ENCODE assay signal across 30 cellular contexts in the genomic region with DNA sequence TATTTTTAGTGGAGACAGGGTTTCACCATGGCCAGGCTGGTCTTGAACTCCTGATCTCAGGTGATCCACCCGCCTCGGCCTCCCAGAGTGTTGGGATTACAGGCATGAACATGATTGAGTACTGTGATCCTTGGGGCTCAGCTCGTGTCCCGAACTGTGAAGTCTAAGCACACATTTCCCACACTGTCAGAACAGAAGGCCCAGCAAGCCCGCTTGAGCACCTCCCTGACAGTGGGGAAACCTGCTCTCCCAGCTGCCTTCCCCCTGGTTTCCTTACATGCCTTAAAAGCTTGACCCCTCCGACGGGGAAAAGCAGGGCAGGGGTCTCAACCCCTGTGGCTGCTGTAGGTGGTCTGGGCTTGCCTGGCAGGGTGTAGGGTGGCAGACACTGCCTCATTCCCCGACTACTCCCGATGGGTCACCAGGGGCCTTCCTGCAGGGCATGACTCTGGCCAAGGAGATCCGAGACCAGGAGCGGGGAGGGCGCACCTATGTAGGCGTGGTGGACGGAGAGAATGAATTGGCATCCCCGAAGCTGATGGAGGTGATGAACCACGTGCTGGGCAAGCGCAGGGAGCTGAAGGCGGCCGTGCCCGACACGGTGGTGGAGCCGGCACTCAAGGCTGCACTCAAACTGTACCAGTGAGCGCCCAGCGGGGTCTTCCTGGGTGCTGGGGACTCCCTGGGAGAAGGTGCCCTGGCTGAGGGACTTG. TPM values are rescaled to one million over a fixed set of nuclear protein-coding genes. Genes with fewer than 3 reads are reported as not detected.
"Had no signal": no experiment of that assay in that cellular context is flagged by ENCODE, and none has a peak within 500 bp of the region (broad histone marks: within the 10 kb centered on the region; RNA-seq: fewer than 3 reads in every experiment).

No MANE protein-coding gene starts in this region.

- H3K27ac ChIP-seq: gastroesophageal sphincter, heart left ventricle, pancreas, psoas muscle, testis, transverse colon, WERI-Rb-1 had no signal

- H3K4me3 Mint-ChIP-seq: activated CD4-positive, alpha-beta memory T cell treated with anti-CD3 and anti-CD28 coated beads for 36 hours; activated CD4-positive, alpha-beta T cell treated with anti-CD3 and anti-CD28 coated beads, Interleukin-2, amount 10 ng/mL, durations not matched to agents 24 days and 14 days; activated naive CD4-positive, alpha-beta T cell treated with anti-CD3 and anti-CD28 coated beads for 36 hours; activated T-helper 1 cell treated with anti-CD3 and anti-CD28 coated beads, Interleukin-12 subunit alpha, Interleukin-12 subunit beta, Interleukin-2, Interleukin-4 antibody, amounts not matched to agents 30 ng/mL and 10 ng/mL and 1 ng/mL, durations not matched to agents 14 hours and 24 hours and 36 hours; naive B cell; nephron progenitor cell; T-helper 1 cell treated with Interleukin-12 subunit alpha and Interleukin-12 subunit beta and Interleukin-4 antibody, amounts not matched to agents 30 μg/mL and 1 μg/mL, for 36 hours had no signal

- H3K27ac Mint-ChIP-seq: activated CD4-positive, alpha-beta memory T cell treated with anti-CD3 and anti-CD28 coated beads for 36 hours; activated CD4-positive, alpha-beta T cell treated with anti-CD3 and anti-CD28 coated beads, Interleukin-2, amount 10 ng/mL, durations not matched to agents 24 days and 14 days; activated naive CD4-positive, alpha-beta T cell treated with anti-CD3 and anti-CD28 coated beads for 36 hours; activated T-helper 1 cell treated with anti-CD3 and anti-CD28 coated beads, Interleukin-12 subunit alpha, Interleukin-12 subunit beta, Interleukin-2, Interleukin-4 antibody, amounts not matched to agents 30 ng/mL and 10 ng/mL and 1 ng/mL, durations not matched to agents 14 hours and 24 hours and 36 hours; nephron progenitor cell; T-helper 1 cell treated with Interleukin-12 subunit alpha and Interleukin-12 subunit beta and Interleukin-4 antibody, amounts not matched to agents 30 μg/mL and 1 μg/mL, for 36 hours had no signal

- H3K27me3 ChIP-seq: gastroesophageal sphincter, heart left ventricle, pancreas, testis, transverse colon had no signal

- H3K9me3 Mint-ChIP-seq: activated CD4-positive, alpha-beta memory T cell treated with anti-CD3 and anti-CD28 coated beads for 36 hours; activated CD4-positive, alpha-beta T cell treated with anti-CD3 and anti-CD28 coated beads, Interleukin-2, amount 10 ng/mL, durations not matched to agents 24 days and 14 days; activated naive CD4-positive, alpha-beta T cell treated with anti-CD3 and anti-CD28 coated beads for 36 hours; activated T-helper 1 cell treated with anti-CD3 and anti-CD28 coated beads, Interleukin-12 subunit alpha, Interleukin-12 subunit beta, Interleukin-2, Interleukin-4 antibody, amounts not matched to agents 30 ng/mL and 10 ng/mL and 1 ng/mL, durations not matched to agents 14 hours and 24 hours and 36 hours; naive B cell; nephron progenitor cell; T-helper 1 cell treated with Interleukin-12 subunit alpha and Interleukin-12 subunit beta and Interleukin-4 antibody, amounts not matched to agents 30 μg/mL and 1 μg/mL, for 36 hours had no signal

- H3K9me3 ChIP-seq: gastroesophageal sphincter, heart left ventricle, pancreas, psoas muscle, testis, transverse colon had no signal

- DNase-seq: activated CD4-positive, alpha-beta memory T cell treated with anti-CD3 and anti-CD28 coated beads for 36 hours; activated CD4-positive, alpha-beta T cell treated with anti-CD3 and anti-CD28 coated beads, Interleukin-2, amount 10 ng/mL, durations not matched to agents 24 days and 14 days; activated CD4-positive, CD25-positive, alpha-beta regulatory T cell treated with anti-CD3 and anti-CD28 coated beads, Interleukin-2, amount 50 U/mL, for 72 hours; activated CD8-positive, alpha-beta memory T cell treated with anti-CD3 and anti-CD28 coated beads, Interleukin-2, amount 50 U/mL, for 4 hours; activated effector memory CD4-positive, alpha-beta T cell treated with anti-CD3 and anti-CD28 coated beads, Interleukin-2, amount 50 U/mL, for 16 hours; activated naive CD4-positive, alpha-beta T cell treated with anti-CD3 and anti-CD28 coated beads for 36 hours; activated T-cell treated with anti-CD3 and anti-CD28 coated beads, Interleukin-2, amount 50 U/mL, for 1 hour; amniotic stem cell; caudate nucleus; heart left ventricle; kidney glomerular epithelial cell; naive B cell; nephron progenitor cell; stimulated activated CD4-positive, alpha-beta T cell treated with anti-CD3 and anti-CD28 coated beads, Interleukin-15, amount 100 ng/mL, for 24 hours; stimulated activated naive CD4-positive, alpha-beta T cell; T1000; testis; transverse colon; WERI-Rb-1 had no signal

- H3K27me3 Mint-ChIP-seq: activated CD4-positive, alpha-beta memory T cell treated with anti-CD3 and anti-CD28 coated beads for 36 hours had no signal

- H3K36me3 ChIP-seq: gastroesophageal sphincter, heart left ventricle, pancreas, WERI-Rb-1 had no signal

- H3K4me1 Mint-ChIP-seq: activated CD4-positive, alpha-beta T cell treated with anti-CD3 and anti-CD28 coated beads, Interleukin-2, amount 10 ng/mL, durations not matched to agents 24 days and 14 days; nephron progenitor cell had no signal

- H3K4me2 ChIP-seq: smooth muscle cell had no signal

- H3K4me3 ChIP-seq: gastroesophageal sphincter, heart left ventricle, lung, pancreas, psoas muscle, smooth muscle cell, testis, transverse colon had no signal

- H3K4me1 ChIP-seq: gastroesophageal sphincter, heart left ventricle, pancreas, psoas muscle, testis, transverse colon had no signal

- H3K36me3 Mint-ChIP-seq: activated CD4-positive, alpha-beta memory T cell treated with anti-CD3 and anti-CD28 coated beads for 36 hours; naive B cell had no signal

- ATAC-seq: heart left ventricle, left lobe of liver, pancreas, psoas muscle had no signal

RNA-seq across cellular contexts. Expression of a gene that starts 10.1 kb away (rescaled TPM):
- total RNA-seq: activated CD4-positive, alpha-beta memory T cell treated with anti-CD3 and anti-CD28 coated beads for 36 hours; activated CD4-positive, alpha-beta T cell treated with anti-CD3 and anti-CD28 coated beads, Interleukin-2, amount 10 ng/mL, durations not matched to agents 24 days and 14 days; activated CD8-positive, alpha-beta memory T cell treated with anti-CD3 and anti-CD28 coated beads for 36 hours; activated naive CD4-positive, alpha-beta T cell treated with anti-CD3 and anti-CD28 coated beads for 36 hours; activated T-helper 1 cell treated with anti-CD3 and anti-CD28 coated beads, Interleukin-12 subunit alpha, Interleukin-12 subunit beta, Interleukin-2, Interleukin-4 antibody, amounts not matched to agents 30 ng/mL and 10 ng/mL and 1 ng/mL, durations not matched to agents 14 hours and 24 hours and 36 hours; endothelial cell of umbilical vein; fibroblast of lung; gastroesophageal sphincter; heart left ventricle; psoas muscle; smooth muscle cell had no signal
- polyA plus RNA-seq: endothelial cell of umbilical vein, fibroblast of lung had no signal

RNA-seq across cellular contexts. Expression of a gene that starts 46.9 kb away (rescaled TPM):
- total RNA-seq: activated naive CD4-positive, alpha-beta T cell treated with anti-CD3 and anti-CD28 coated beads for 36 hours; endothelial cell of umbilical vein had no signal
